In the genomic region with DNA sequence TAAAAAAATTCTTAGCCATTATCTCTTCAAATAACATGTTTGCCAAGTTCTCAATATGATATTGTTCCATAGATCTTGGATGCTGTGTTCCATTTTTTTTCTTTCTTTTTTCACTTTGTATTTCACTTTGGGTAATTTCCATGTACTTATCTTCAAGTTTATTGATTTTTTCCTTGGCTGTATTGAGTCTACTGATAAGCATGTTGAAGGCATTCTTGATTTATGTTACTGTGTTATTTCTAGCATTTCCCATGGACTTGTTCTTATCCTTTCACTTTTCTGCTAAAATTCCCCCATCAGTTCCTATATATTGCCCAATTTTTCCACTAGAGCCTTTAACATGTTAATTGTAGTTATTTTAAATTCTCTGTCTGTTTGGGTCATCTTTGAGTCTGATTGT, we compare ENCODE assay signal across 8 cellular contexts. TPM values are rescaled to one million over a fixed set of nuclear protein-coding genes. Genes with fewer than 3 reads are reported as not detected.
"Had no signal": no experiment of that assay in that cellular context is flagged by ENCODE, and none has a peak within 500 bp of the region (broad histone marks: within the 10 kb centered on the region; RNA-seq: fewer than 3 reads in every experiment).

No MANE protein-coding gene starts in this region.

- H3K27ac ChIP-seq: GM23248 had no signal

- FAIRE-seq: HTR-8/SVneo had no signal

- DNase-seq: GM23248, GOT3, H7, HFFc6, IMR-90 had no signal

- H3K4me3 ChIP-seq: GM23248, HAP-1 had no signal

- H3K4me3 Mint-ChIP-seq: HFFc6 had no signal

- H3K27ac Mint-ChIP-seq: HFFc6 had no signal

- H3K4me1 ChIP-seq: HAP-1 had no signal

- H3K36me3 ChIP-seq: HAP-1 had no signal

- H3K9me3 ChIP-seq: HAP-1 had no signal

- H3K9me3 Mint-ChIP-seq: HFFc6 had no signal

RNA-seq across cellular contexts. Expression of gene CHN1, which starts 50.8 kb away (rescaled TPM):
- total RNA-seq: HT-29 had no signal
